In genomic region chr20:1165941-1166340, GRCh38 we compare ENCODE assay signal across 1 cellular context.
TF ChIP-seq lines count a peak whose summit lies in the region.

No MANE protein-coding gene starts in this region.

TF ChIP-seq in HepG2, 621 proteins besides CTCF, POLR2A, EP300 and RAD21 (continues in another document):
- TF ChIP-seq ARNT (IDR thresholded peaks at IDR 0.05) (no peak), ZFP37 (CRISPR knock-in tag; IDR thresholded peaks at IDR 0.05; ENCODE audit: borderline replicate concordance) (no peak), ZNF747 (CRISPR knock-in tag; IDR thresholded peaks at IDR 0.05; ENCODE audit: borderline replicate concordance) (no peak), HOMEZ (CRISPR knock-in tag; IDR thresholded peaks at IDR 0.05; ENCODE audit: low read depth) (peak; percentile 59; the same call in 1 of the 2 replicates), NCOR1 (IDR thresholded peaks at IDR 0.05; ENCODE audit: borderline replicate concordance, low read length) (peak; percentile 55; the same call in 1 of the 2 replicates), NR0B2 (CRISPR knock-in tag; IDR thresholded peaks at IDR 0.05) (no peak), ZNF446 (CRISPR knock-in tag; IDR thresholded peaks at IDR 0.05) (no peak), TRIM24 (CRISPR knock-in tag; IDR thresholded peaks at IDR 0.05) (peak; percentile 67; the same call in 1 of the 2 replicates), ZNF350 (CRISPR knock-in tag; IDR thresholded peaks at IDR 0.05; ENCODE audit: borderline replicate concordance, low read depth) (peak; percentile 18; the same call in 1 of the 2 replicates), SALL1 (CRISPR knock-in tag; IDR thresholded peaks at IDR 0.05) (peak; percentile 70), BRF2 (CRISPR knock-in tag; IDR thresholded peaks at IDR 0.05) (no peak), ZFP82 (CRISPR knock-in tag; IDR thresholded peaks at IDR 0.05; ENCODE audit: borderline replicate concordance) (no peak), ZNF768 (CRISPR knock-in tag; IDR thresholded peaks at IDR 0.05) (0 out of 2 replicates have a peak, but pooled peaks have one; percentile 14), ASH2L (IDR thresholded peaks at IDR 0.05; ENCODE audit: insufficient read length, low read depth, low read length) (no peak), ZNF430 (CRISPR knock-in tag; IDR thresholded peaks at IDR 0.05) (0 out of 2 replicates have a peak, but pooled peaks have one; percentile 54), SP5 (CRISPR knock-in tag; IDR thresholded peaks at IDR 0.05; ENCODE audit: borderline replicate concordance, low read depth) (no peak), BCLAF1 (IDR thresholded peaks at IDR 0.05) (no peak), JUNB (CRISPR knock-in tag; IDR thresholded peaks at IDR 0.05; ENCODE audit: borderline replicate concordance) (no peak), TRAFD1 (CRISPR knock-in tag; IDR thresholded peaks at IDR 0.05; ENCODE audit: borderline replicate concordance) (0 out of 2 replicates have a peak, but pooled peaks have one; percentile 69), KDM5B (CRISPR knock-in tag; IDR thresholded peaks at IDR 0.05; ENCODE audit: borderline replicate concordance) (no peak; the same call in 1 of the 2 replicates), TSC22D2 (CRISPR knock-in tag; IDR thresholded peaks at IDR 0.05; ENCODE audit: borderline replicate concordance) (no peak), ZNF280B (CRISPR knock-in tag; IDR thresholded peaks at IDR 0.05; ENCODE audit: borderline replicate concordance) (peak; percentile 39; the same call in 1 of the 2 replicates), HNRNPUL1 (IDR thresholded peaks at IDR 0.05; ENCODE audit: low read depth, low read length) (no peak), ZNF362 (CRISPR knock-in tag; IDR thresholded peaks at IDR 0.05; ENCODE audit: borderline replicate concordance) (no peak), REL (CRISPR knock-in tag; conservative IDR thresholded peaks at IDR 0.05) (no peak), HDAC2 (CRISPR knock-in tag; IDR thresholded peaks at IDR 0.05) (peak; percentile 26; the same call in 1 of the 2 replicates), FOXK2 (IDR thresholded peaks at IDR 0.05) (no peak), HCFC1 (IDR thresholded peaks at IDR 0.05; ENCODE audit: low read depth, low read length) (no peak), ZKSCAN8 (CRISPR knock-in tag; IDR thresholded peaks at IDR 0.05; ENCODE audit: borderline replicate concordance) (no peak), ZBTB38 (CRISPR knock-in tag; IDR thresholded peaks at IDR 0.05) (peak; percentile 56), SAP130 (CRISPR knock-in tag; IDR thresholded peaks at IDR 0.05; ENCODE audit: low read depth) (peak; percentile 16; the same call in 1 of the 2 replicates), BRD4 (CRISPR knock-in tag; IDR thresholded peaks at IDR 0.05) (no peak), SRY (CRISPR knock-in tag; IDR thresholded peaks at IDR 0.05) (no peak), PRPF4 (IDR thresholded peaks at IDR 0.05; ENCODE audit: low read depth, low read length, poor library complexity, severe bottlenecking) (no peak), TAF1 (CRISPR knock-in tag; IDR thresholded peaks at IDR 0.05) (no peak), PTBP1 (IDR thresholded peaks at IDR 0.05; ENCODE audit: low read depth, low read length, poor library complexity, severe bottlenecking) (no peak), ZNF639 (CRISPR knock-in tag; conservative IDR thresholded peaks at IDR 0.05) (no peak), ZNF563 (CRISPR knock-in tag; IDR thresholded peaks at IDR 0.05) (0 out of 2 replicates have a peak, but pooled peaks have one; percentile 56), CBFB (CRISPR knock-in tag; IDR thresholded peaks at IDR 0.05) (peak; percentile 44; the same call in 1 of the 2 replicates), WIZ (CRISPR knock-in tag; IDR thresholded peaks at IDR 0.05) (0 out of 2 replicates have a peak, but pooled peaks have one; percentile 82), ZNF407 (CRISPR knock-in tag; IDR thresholded peaks at IDR 0.05; ENCODE audit: not compliant biosample characterization) (no peak), PHF5A (CRISPR knock-in tag; IDR thresholded peaks at IDR 0.05; ENCODE audit: low read depth, unreplicated experiment) (no peak)
